Comparison of ENCODE assay signal across 8 cellular contexts in the genomic region with DNA sequence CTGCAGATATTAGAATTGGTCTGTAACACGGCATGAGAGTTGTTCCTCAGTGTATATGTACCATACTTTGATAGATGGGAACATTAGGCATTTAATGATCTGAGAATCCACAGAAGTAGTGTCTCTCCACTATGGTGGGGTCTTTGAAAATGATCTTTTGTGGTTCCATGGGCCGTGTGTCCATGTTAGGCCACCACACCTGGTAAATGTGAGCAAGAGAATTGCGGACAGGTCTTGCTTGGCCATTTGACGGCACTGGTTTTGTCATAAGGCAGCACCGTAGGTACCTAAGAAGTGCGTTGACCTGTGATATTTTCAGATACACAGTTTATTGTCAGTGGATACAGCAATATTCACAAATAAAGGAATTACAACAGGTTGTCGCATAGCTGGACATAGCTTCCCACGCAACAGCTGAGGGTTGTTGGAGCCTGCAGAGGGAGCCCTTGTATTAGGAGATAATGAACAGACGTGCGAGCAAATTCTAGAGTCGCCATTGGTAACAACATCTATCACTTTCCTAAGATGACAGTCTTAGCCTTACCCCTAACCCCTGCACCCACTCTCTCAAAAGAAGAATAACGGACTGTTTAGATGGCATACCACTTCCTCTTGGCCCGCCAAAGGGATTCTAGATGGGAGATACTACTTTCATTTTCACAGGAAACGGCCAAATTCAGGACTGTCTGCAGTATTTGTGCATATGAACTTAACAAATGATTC.
DNase-seq lines count a peak whose midpoint lies in the region; ATAC-seq and TF ChIP-seq lines count a peak whose summit lies in the region.

No MANE protein-coding gene starts in this region.

- peaks cover 2% of the 10 kb centered on the region for H3K27me3 Mint-ChIP-seq in activated CD4-positive, alpha-beta T cell treated with anti-CD3 and anti-CD28 coated beads, Interleukin-2, amount 10 ng/mL, durations not matched to agents 7 days and 5 days
- peaks cover 4 to 10% of the 10 kb centered on the region in 2 donors for H3K27me3 Mint-ChIP-seq in effector memory CD8-positive, alpha-beta T cell

- peak overlapping the region; percentile 61 for H3K27ac Mint-ChIP-seq in activated CD4-positive, alpha-beta T cell treated with anti-CD3 and anti-CD28 coated beads, Interleukin-2, amount 10 ng/mL, durations not matched to agents 7 days and 5 days
- peak overlapping the region; percentile 30 to 57 for H3K27ac Mint-ChIP-seq in effector memory CD8-positive, alpha-beta T cell

- no peaks in the 10 kb centered on the region for H3K79me2 ChIP-seq in mesendoderm (ENCODE audit: control insufficient read depth, insufficient read depth, low read length)

- no peaks in the 10 kb centered on the region for H3K36me3 ChIP-seq in mesendoderm (ENCODE audit: control insufficient read depth, insufficient read depth, low read length)

- no peak overlapping the region for H3K9ac ChIP-seq in mesendoderm (ENCODE audit: low read length)

- H4K8ac ChIP-seq in mesendoderm (ENCODE audit: low read depth, low read length): no peak overlapping the region

- H2BK5ac ChIP-seq in mesendoderm (ENCODE audit: low read length): no peak overlapping the region

- no peak overlapping the region for H3K4me2 ChIP-seq in mesendoderm (ENCODE audit: low read length)

- H3K4me3 Mint-ChIP-seq in activated CD4-positive, alpha-beta T cell treated with anti-CD3 and anti-CD28 coated beads, Interleukin-2, amount 10 ng/mL, durations not matched to agents 7 days and 5 days: peak overlapping the region; percentile 62
- H3K4me3 Mint-ChIP-seq in effector memory CD8-positive, alpha-beta T cell: peak overlapping the region; percentile 64 to 78

- peak; percentile 54 for ATAC-seq in GM19324 (IDR thresholded peaks at IDR 0.05; ENCODE audit: low FRiP score, unreplicated experiment)
- peak; percentile 73 for ATAC-seq in HG03439 (IDR thresholded peaks at IDR 0.05; ENCODE audit: unreplicated experiment)
- ATAC-seq in effector memory CD8-positive, alpha-beta T cell (replicated peaks): peak; percentile 73

- no peak overlapping the region for H3K18ac ChIP-seq in mesendoderm (ENCODE audit: low read length)

- CTCF ChIA-PET in activated CD4-positive, alpha-beta T cell treated with anti-CD3 and anti-CD28 coated beads, Interleukin-2, amount 10 ng/mL, durations not matched to agents 7 days and 5 days (lab: Charles Lee): interaction anchor here (1.1 to 1.9 kb wide), 5 partner anchors 10 to 331 kb away, joined by 3 to 5 read pairs (median 3); no protein-coding TSS in a partner anchor

- H3K27ac ChIP-seq in C4-2B (no peak overlapping the region), mesendoderm (ENCODE audit: low read depth, low read length) (no peak overlapping the region)

- no peaks in the 10 kb centered on the region for H3K79me1 ChIP-seq in mesendoderm (ENCODE audit: low read length)

- no peak overlapping the region for H3K23ac ChIP-seq in mesendoderm (ENCODE audit: low read length)

- no CpG with 5 or more reads among the region's 14 CpGs for WGBS in mesendoderm (ENCODE audit: extremely low coverage, insufficient coverage, low lambda C conversion rate)

- peaks cover 6% of the 10 kb centered on the region for H3K4me1 Mint-ChIP-seq in activated CD4-positive, alpha-beta T cell treated with anti-CD3 and anti-CD28 coated beads, Interleukin-2, amount 10 ng/mL, durations not matched to agents 7 days and 5 days
- no peaks in the 10 kb centered on the region for H3K4me1 Mint-ChIP-seq in effector memory CD8-positive, alpha-beta T cell (ENCODE audit: low read depth in 2 of 2)

- peak; percentile 71 for DNase-seq in NCI-H345 (lab: John Stamatoyannopoulos, UW)
- peak; percentile 31 for DNase-seq in activated CD4-positive, alpha-beta T cell treated with anti-CD3 and anti-CD28 coated beads, Interleukin-2, amount 10 ng/mL, durations not matched to agents 7 days and 5 days
- peak; percentile 21 to 33 (median 25) for DNase-seq in effector memory CD8-positive, alpha-beta T cell
- DNase-seq in mesendoderm: peak; percentile 76
- peak; percentile 5 to 15 for DNase-seq in stimulated activated CD8-positive, alpha-beta memory T cell treated with anti-CD3 and anti-CD28 coated beads, Interleukin-7, amount 100 ng/mL, for 1 hour (ENCODE audit: low read depth in 2 of 2)

- no peaks in the 10 kb centered on the region for H3K9me3 Mint-ChIP-seq in activated CD4-positive, alpha-beta T cell treated with anti-CD3 and anti-CD28 coated beads, Interleukin-2, amount 10 ng/mL, durations not matched to agents 7 days and 5 days
- H3K9me3 Mint-ChIP-seq in effector memory CD8-positive, alpha-beta T cell: no peaks in the 10 kb centered on the region

- H3K56ac ChIP-seq in mesendoderm (ENCODE audit: low read length): no peak overlapping the region

- no peak overlapping the region for H4K5ac ChIP-seq in mesendoderm (ENCODE audit: low read length)

- H2BK15ac ChIP-seq in mesendoderm (replicated peaks; ENCODE audit: low read depth): no peak overlapping the region

- no peak overlapping the region for H3K4me3 ChIP-seq in mesendoderm (ENCODE audit: low read length)

- H3K27me3 ChIP-seq in mesendoderm (ENCODE audit: insufficient read depth, low read length, poor library complexity): no peaks in the 10 kb centered on the region

- H3K36me3 Mint-ChIP-seq in activated CD4-positive, alpha-beta T cell treated with anti-CD3 and anti-CD28 coated beads, Interleukin-2, amount 10 ng/mL, durations not matched to agents 7 days and 5 days (ENCODE audit: low read depth): no peaks in the 10 kb centered on the region
- H3K36me3 Mint-ChIP-seq in effector memory CD8-positive, alpha-beta T cell (ENCODE audit: insufficient read depth): no peaks in the 10 kb centered on the region

- POLR2A ChIA-PET in activated CD4-positive, alpha-beta T cell treated with anti-CD3 and anti-CD28 coated beads, Interleukin-2, amount 10 ng/mL, durations not matched to agents 7 days and 5 days (lab: Charles Lee): no interaction called here

- H2AK5ac ChIP-seq in mesendoderm (ENCODE audit: low read length): no peak overlapping the region

- no peak overlapping the region for H3K4ac ChIP-seq in mesendoderm (ENCODE audit: low read depth, low read length)

- peak; percentile 93 for TF ChIP-seq CTCF in C4-2B (conservative IDR thresholded peaks at IDR 0.05)

- H3K4me1 ChIP-seq in mesendoderm (ENCODE audit: control insufficient read depth, low read depth, low read length): peaks cover 2% of the 10 kb centered on the region

- no peak overlapping the region for H2BK120ac ChIP-seq in mesendoderm (ENCODE audit: low read depth, low read length)

Comparison
In these comparisons a context has a peak if more than half of its experiments do, and no peak if none do; other contexts are left out.
1. DNase-seq: peak in every context shown above with its lines; median percentile 76 in mesendoderm; 71 in NCI-H345; 31 in activated CD4-positive, alpha-beta T cell treated with anti-CD3 and anti-CD28 coated beads, Interleukin-2, amount 10 ng/mL, durations not matched to agents 7 days and 5 days; 25 in effector memory CD8-positive, alpha-beta T cell; 10 in stimulated activated CD8-positive, alpha-beta memory T cell treated with anti-CD3 and anti-CD28 coated beads, Interleukin-7, amount 100 ng/mL, for 1 hour.